8 cellular contexts compared by ENCODE assay signal in the genomic region with DNA sequence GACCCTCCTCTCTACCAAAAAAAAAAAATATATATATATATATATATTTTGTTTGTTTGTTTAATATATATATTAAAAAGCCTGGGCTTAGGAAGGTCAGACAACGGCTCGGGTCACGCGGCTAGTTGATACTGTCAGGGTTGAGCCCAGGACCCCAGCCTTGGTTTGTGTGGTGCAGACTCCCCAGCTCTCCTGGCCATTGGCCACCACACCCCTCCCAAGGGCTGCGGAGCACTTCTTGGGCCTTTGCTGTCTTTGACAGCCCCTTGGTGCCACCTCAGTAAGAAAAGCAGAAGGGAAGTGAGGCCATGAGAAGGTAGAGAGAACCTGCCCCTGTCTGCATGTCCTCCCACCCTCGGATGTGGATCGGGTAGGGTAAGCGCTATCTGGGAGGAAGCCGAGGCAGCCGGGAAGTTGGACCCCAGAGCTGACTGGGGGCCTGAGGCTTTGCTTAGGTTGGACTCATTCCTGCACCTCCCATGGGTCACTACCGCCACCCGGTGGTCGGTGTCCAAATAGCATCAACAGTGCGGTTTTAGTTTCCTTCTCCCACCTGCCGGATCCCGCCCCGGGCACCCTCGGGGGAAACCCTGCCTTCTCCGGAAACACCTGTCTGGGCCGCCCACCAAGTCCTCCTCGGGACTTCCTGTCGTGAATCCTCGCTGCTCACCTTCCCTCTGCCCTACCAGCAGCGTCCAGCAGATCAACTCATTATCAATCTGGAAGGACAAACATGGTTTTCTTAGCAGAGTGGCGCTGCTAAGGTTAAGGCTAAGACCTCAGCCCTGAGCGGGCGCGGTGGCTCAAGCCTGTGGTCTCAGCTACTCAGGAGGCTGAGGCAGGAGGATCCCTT. TPM values are rescaled to one million over a fixed set of nuclear protein-coding genes. Genes with fewer than 3 reads are reported as not detected.
DNase-seq lines count a peak whose midpoint lies in the region; ATAC-seq, FAIRE-seq and TF ChIP-seq lines count a peak whose summit lies in the region.

No MANE protein-coding gene starts in this region.

- H3K9me3 ChIP-seq in HepG2 (ENCODE audit: low read length): no peaks in the 10 kb centered on the region

- H3K4me3 ChIP-seq in BJ (ENCODE audit: low read depth, low read length) (peak overlapping the region; percentile 39), choroid plexus epithelial cell (ENCODE audit: low read depth, low read length) (peak overlapping the region; percentile 50), HepG2 (replicated peaks in 1 of 3; ENCODE audit: insufficient read depth in 1 of 3, low read depth in 2 of 3, low read length in 3 of 3) (peak overlapping the region in 2 of 3 experiments; percentile 30 to 54; a peak in 4 of 6 replicates)

- TF ChIP-seq RAD21 in HepG2 (CRISPR knock-in tag; IDR thresholded peaks at IDR 0.05): peak; percentile 94

- ATAC-seq in GM19043 (IDR thresholded peaks at IDR 0.05; ENCODE audit: low read depth, unreplicated experiment) (peak; percentile 86), HG03280 (IDR thresholded peaks at IDR 0.05; ENCODE audit: unreplicated experiment) (peak; percentile 86), HepG2 (peak; percentile 90)

- H3K27me3 ChIP-seq in BJ (ENCODE audit: control insufficient read depth, insufficient read depth, low read length) (peaks cover 14% of the 10 kb centered on the region), HepG2 (ENCODE audit: control insufficient read depth in 1 of 2, insufficient read depth in 2 of 2, low read length in 2 of 2) (no peaks in the 10 kb centered on the region)

- FAIRE-seq in HepG2 (lab: Jason Lieb, UNC): peak; percentile 90

- H2AFZ ChIP-seq in HepG2 (ENCODE audit: low read length): peak overlapping the region; percentile 60

- 30% methylated on average over 24 of the region's 28 CpGs for WGBS in HepG2 (ENCODE audit: low lambda C conversion rate)

- in situ Hi-C loops in HepG2 (cut with HindIII; ENCODE audit: extremely low pct_ligation_motif_present, low pct_unique_long_range_greater_than_20kb): loop anchor here (10.0 to 25.0 kb wide), 3 partner anchors 116 to 574 kb away; a partner anchor contains a TSS

- intact Hi-C loops in HepG2 (cut with micrococcal nuclease; ENCODE audit: unreplicated experiment): loop anchor here (1.0 to 5.0 kb wide), 5 partner anchors 40 to 413 kb away; a partner anchor contains a TSS

- peak overlapping the region; percentile 6 for H3K27ac ChIP-seq in HepG2 (ENCODE audit: extremely low read length, insufficient read depth, low read length)

- BruUV-seq in HepG2 (replicated peaks; lab: Mats Ljungman, UMichigan): no TSS peak

- POLR2A ChIA-PET in BJ (lab: Charles Lee): no interaction called here
- POLR2A ChIA-PET in HepG2 (lab: Yijun Ruan, JAX): interaction anchor here (0.7 to 1.8 kb wide), 2 partner anchors 16 to 66 kb away, joined by 3 to 4 read pairs; no protein-coding TSS in a partner anchor

- peak overlapping the region; percentile 79 for H3K4me2 ChIP-seq in HepG2 (ENCODE audit: low read depth, low read length)

- peaks cover 35% of the 10 kb centered on the region for H3K4me1 ChIP-seq in HepG2 (ENCODE audit: insufficient read depth, low read length)

- TF ChIP-seq CTCF in BJ (IDR thresholded peaks at IDR 0.05; ENCODE audit: insufficient read depth, low read depth, low read length) (peak; percentile 90), choroid plexus epithelial cell (conservative IDR thresholded peaks at IDR 0.05; ENCODE audit: low read depth, low read length) (peak; percentile 94), HepG2 (CRISPR knock-in tag; IDR thresholded peaks at IDR 0.05) (peak; percentile 98)

- CTCF ChIA-PET in BJ (lab: Yijun Ruan, JAX) (interaction anchor here (0.6 to 3.9 kb wide), 24 partner anchors 16 to 438 kb away, joined by 3 to 49 read pairs (median 4); no protein-coding TSS in a partner anchor), HepG2 (lab: Yijun Ruan, JAX; ENCODE audit: low intra/inter-chr PET ratio, low total read pairs) (interaction anchor here (0.7 to 2.0 kb wide), 5 partner anchors 30 to 579 kb away, joined by 3 to 14 read pairs (median 4); a partner anchor contains a TSS)

- DNase-seq in BJ (ENCODE audit: low read depth): peak; percentile 4
- peak; percentile 10 for DNase-seq in NCI-H226
- peak; percentile 80 for DNase-seq in activated CD4-positive, alpha-beta T cell treated with anti-CD3 and anti-CD28 coated beads for 1 hour
- DNase-seq in choroid plexus epithelial cell (ENCODE audit: low read depth): peak; percentile 68
- peak; percentile 76 for DNase-seq in HepG2 (ENCODE audit: low spot score)
- peak; percentile 93 to 94 for DNase-seq in stimulated activated CD4-positive, alpha-beta T cell treated with anti-CD3 and anti-CD28 coated beads, Interleukin-2, amount 100 ng/mL, for 48 hours

- no peaks in the 10 kb centered on the region for H3K79me2 ChIP-seq in HepG2 (ENCODE audit: insufficient read depth, low read length)

- H4K20me1 ChIP-seq in HepG2 (ENCODE audit: insufficient read depth, low read length): no peaks in the 10 kb centered on the region

- H3K36me3 ChIP-seq in BJ (ENCODE audit: control insufficient read depth, insufficient read depth, low read length) (no peaks in the 10 kb centered on the region), HepG2 (replicated peaks in 1 of 2; ENCODE audit: control insufficient read depth in 1 of 2, insufficient read depth in 2 of 2, low read length in 2 of 2) (no peaks in the 10 kb centered on the region)

- peak overlapping the region; percentile 22 for H3K9ac ChIP-seq in HepG2 (ENCODE audit: insufficient read depth, low read depth, low read length)

- TF ChIP-seq POLR2A in HepG2 (IDR thresholded peaks at IDR 0.05; ENCODE audit: insufficient read depth in 1 of 2, low read depth in 2 of 2, low read length in 2 of 2): no peak

- TF ChIP-seq EP300 in HepG2 (IDR thresholded peaks at IDR 0.05; ENCODE audit: low read depth in 2 of 2, low read length in 2 of 2) (no peak), HepG2 (CRISPR knock-in tag; IDR thresholded peaks at IDR 0.05; ENCODE audit: borderline replicate concordance) (peak; percentile 19; the same call in 1 of the 2 replicates)

RNA-seq across cellular contexts. Expression of a gene that starts 29.8 kb away (rescaled TPM):
- polyA plus RNA-seq in BJ (2011; rRNA removed) (22.8 and 38.2 TPM in 2 replicates), HepG2 (2011; rRNA removed) (48.6 and 58.3 TPM in 2 replicates)
- polyA minus RNA-seq in BJ (2011; rRNA and poly(A)+ RNA removed): 13.6 and 17.3 TPM in 2 replicates
- total RNA-seq in HepG2 (2016; rRNA removed; fragmentation: Illumina TruSeq; extraction: Trizol): 114 and 153 TPM in 2 replicates
- total RNA-seq in HepG2 (2016; cell fraction: cytosol; rRNA removed; fragmentation: Illumina TruSeq; extraction: Trizol; ENCODE audit: low read depth): 43.6 and 44.9 TPM in 2 replicates
- 115 and 154 TPM in 2 replicates for total RNA-seq in HepG2 (2016; cell fraction: insoluble cytoplasmic fraction; rRNA removed; fragmentation: Illumina TruSeq; extraction: Trizol)
- 112 and 113 TPM in 2 replicates for total RNA-seq in HepG2 (2016; cell fraction: membrane; rRNA removed; fragmentation: Illumina TruSeq; extraction: Trizol)
- total RNA-seq in HepG2 (2016; cell fraction: nucleus; rRNA removed; fragmentation: Illumina TruSeq; extraction: Trizol): 69.6 and 78.0 TPM in 2 replicates
- polyA plus RNA-seq in HepG2 (2011; cell fraction: cytosol; rRNA removed): 24.1 and 35.3 TPM in 2 replicates
- polyA plus RNA-seq in HepG2 (2011; cell fraction: nucleus; rRNA removed): 54.5 and 54.9 TPM in 2 replicates
- 56.1 and 60.9 TPM in 2 replicates for polyA plus RNA-seq in HepG2 (2012)
- polyA plus RNA-seq in HepG2 (2016; cell fraction: cytosol; fragmentation: Illumina TruSeq; extraction: Trizol; ENCODE audit: low read depth): 34.1 and 42.7 TPM in 2 replicates
- polyA plus RNA-seq in HepG2 (2016; cell fraction: insoluble cytoplasmic fraction; fragmentation: Illumina TruSeq; extraction: Trizol; ENCODE audit: low read depth): 112 and 114 TPM in 2 replicates
- polyA plus RNA-seq in HepG2 (2016; cell fraction: membrane; fragmentation: Illumina TruSeq; extraction: Trizol; ENCODE audit: low read depth): 70.4 and 72.1 TPM in 2 replicates
- polyA plus RNA-seq in HepG2 (2016; cell fraction: nucleus; fragmentation: Illumina TruSeq; extraction: Trizol; ENCODE audit: insufficient read depth, low read depth): 110 and 111 TPM in 2 replicates
- 29.1 and 41.3 TPM in 2 replicates for polyA minus RNA-seq in HepG2 (2011; rRNA and poly(A)+ RNA removed; ENCODE audit: low replicate concordance)
- polyA minus RNA-seq in HepG2 (2011; cell fraction: cytosol; rRNA and poly(A)+ RNA removed): 45.6 and 55.3 TPM in 2 replicates
- 66.1 and 72.4 TPM in 2 replicates for polyA minus RNA-seq in HepG2 (2011; cell fraction: nucleus; rRNA and poly(A)+ RNA removed)

RNA-seq across cellular contexts. Expression of a gene that starts 49.4 kb away (rescaled TPM):
- 0.01 and 0.02 TPM in 2 replicates for polyA plus RNA-seq in BJ (2011; rRNA removed)
- polyA minus RNA-seq in BJ (2011; rRNA and poly(A)+ RNA removed): under 0.01 and 0.05 TPM in 2 replicates
- not detected in 2 replicates for total RNA-seq in HepG2 (2016; rRNA removed; fragmentation: Illumina TruSeq; extraction: Trizol)
- total RNA-seq in HepG2 (2016; cell fraction: cytosol; rRNA removed; fragmentation: Illumina TruSeq; extraction: Trizol; ENCODE audit: low read depth): not detected in 2 replicates
- not detected in 2 replicates for total RNA-seq in HepG2 (2016; cell fraction: insoluble cytoplasmic fraction; rRNA removed; fragmentation: Illumina TruSeq; extraction: Trizol)
- total RNA-seq in HepG2 (2016; cell fraction: membrane; rRNA removed; fragmentation: Illumina TruSeq; extraction: Trizol): 0.03 TPM in 1 of 2 replicates, not detected in the other
- total RNA-seq in HepG2 (2016; cell fraction: nucleus; rRNA removed; fragmentation: Illumina TruSeq; extraction: Trizol): not detected in 2 replicates
- polyA plus RNA-seq in HepG2 (2011; rRNA removed): under 0.01 TPM in 1 of 2 replicates, not detected in the other
- polyA plus RNA-seq in HepG2 (2011; cell fraction: cytosol; rRNA removed): not detected in 2 replicates
- polyA plus RNA-seq in HepG2 (2011; cell fraction: nucleus; rRNA removed): 0.02 TPM in 1 of 2 replicates, not detected in the other
- polyA plus RNA-seq in HepG2 (2012): 0.03 TPM in 2 replicates
- polyA plus RNA-seq in HepG2 (2016; cell fraction: cytosol; fragmentation: Illumina TruSeq; extraction: Trizol; ENCODE audit: low read depth): not detected in 2 replicates
- polyA plus RNA-seq in HepG2 (2016; cell fraction: insoluble cytoplasmic fraction; fragmentation: Illumina TruSeq; extraction: Trizol; ENCODE audit: low read depth): not detected in 2 replicates
- not detected in 2 replicates for polyA plus RNA-seq in HepG2 (2016; cell fraction: membrane; fragmentation: Illumina TruSeq; extraction: Trizol; ENCODE audit: low read depth)
- polyA plus RNA-seq in HepG2 (2016; cell fraction: nucleus; fragmentation: Illumina TruSeq; extraction: Trizol; ENCODE audit: insufficient read depth, low read depth): not detected in 2 replicates
- 0.04 TPM in 1 of 2 replicates, not detected in the other for polyA minus RNA-seq in HepG2 (2011; rRNA and poly(A)+ RNA removed; ENCODE audit: low replicate concordance)
- not detected in 2 replicates for polyA minus RNA-seq in HepG2 (2011; cell fraction: cytosol; rRNA and poly(A)+ RNA removed)
- polyA minus RNA-seq in HepG2 (2011; cell fraction: nucleus; rRNA and poly(A)+ RNA removed): under 0.01 TPM in 2 replicates

Comparison
In these comparisons a context has a peak if more than half of its experiments do, and no peak if none do; other contexts are left out.
1. Peak in every context shown above with its lines: DNase-seq, ATAC-seq, H3K4me3 ChIP-seq and H3K27ac ChIP-seq.
2. DNase-seq: peak in every context shown above with its lines; median percentile 94 in stimulated activated CD4-positive, alpha-beta T cell treated with anti-CD3 and anti-CD28 coated beads, Interleukin-2, amount 100 ng/mL, for 48 hours; 80 in activated CD4-positive, alpha-beta T cell treated with anti-CD3 and anti-CD28 coated beads for 1 hour; 76 in HepG2; 68 in choroid plexus epithelial cell; 10 in NCI-H226; 4 in BJ.